In the genomic region with DNA sequence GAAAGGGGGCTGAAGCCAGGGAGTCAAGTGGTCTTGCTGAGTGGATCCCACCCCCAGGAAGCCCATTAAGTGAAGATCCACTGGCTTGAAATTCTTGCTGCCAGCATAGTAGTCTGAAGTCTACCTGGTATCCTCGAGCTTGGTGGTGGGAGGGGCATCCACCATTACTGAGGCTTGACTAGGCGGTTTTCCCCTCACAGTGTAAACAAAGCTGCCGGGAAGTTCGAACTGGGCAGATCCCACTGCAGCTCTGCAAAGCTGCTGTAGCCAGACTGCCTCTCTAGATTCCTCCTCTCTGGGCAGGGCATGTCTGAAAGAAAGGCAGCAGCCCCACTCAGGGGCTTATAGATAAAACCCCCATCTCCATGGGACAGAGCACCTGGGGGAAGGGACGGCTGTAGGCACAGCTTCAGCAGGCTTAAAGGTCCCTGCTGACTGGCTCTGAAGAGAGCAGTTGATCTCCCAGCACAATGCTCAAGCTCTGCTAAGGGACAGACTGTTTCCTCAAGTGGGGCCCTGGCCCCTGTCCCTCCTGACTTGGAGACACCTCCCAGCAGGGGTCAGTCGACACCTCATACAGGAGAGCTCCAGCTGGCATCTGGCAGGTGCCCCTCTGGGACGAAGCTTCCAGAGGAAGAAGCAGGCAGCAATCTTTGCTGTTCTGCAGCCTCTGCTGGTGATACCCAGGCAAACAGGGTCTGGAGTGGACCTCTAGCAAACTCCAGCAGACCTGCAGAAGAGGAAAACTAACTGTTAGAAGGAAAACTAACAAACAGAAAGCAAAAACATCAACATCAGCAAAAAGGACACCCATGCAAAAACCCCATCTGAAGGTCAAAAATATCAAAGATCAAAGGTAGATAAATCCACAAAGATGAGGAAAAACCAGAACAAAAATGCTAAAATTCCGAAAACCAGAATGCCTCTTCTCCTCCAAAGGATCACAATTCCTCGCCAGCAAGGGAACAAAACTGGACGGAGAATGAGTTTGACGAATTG, we compare ENCODE assay signal across 1 cellular context.
TF ChIP-seq lines count a peak whose summit lies in the region.
"Not testable (repeated sequence)": the region's sequence is repeated elsewhere in the genome, so short reads cannot be mapped to it uniquely, and the experiment has no call there.

No MANE protein-coding gene starts in this region.

TF ChIP-seq in HepG2, 621 proteins besides CTCF, POLR2A, EP300 and RAD21:
- TF ChIP-seq, protein P1, sequence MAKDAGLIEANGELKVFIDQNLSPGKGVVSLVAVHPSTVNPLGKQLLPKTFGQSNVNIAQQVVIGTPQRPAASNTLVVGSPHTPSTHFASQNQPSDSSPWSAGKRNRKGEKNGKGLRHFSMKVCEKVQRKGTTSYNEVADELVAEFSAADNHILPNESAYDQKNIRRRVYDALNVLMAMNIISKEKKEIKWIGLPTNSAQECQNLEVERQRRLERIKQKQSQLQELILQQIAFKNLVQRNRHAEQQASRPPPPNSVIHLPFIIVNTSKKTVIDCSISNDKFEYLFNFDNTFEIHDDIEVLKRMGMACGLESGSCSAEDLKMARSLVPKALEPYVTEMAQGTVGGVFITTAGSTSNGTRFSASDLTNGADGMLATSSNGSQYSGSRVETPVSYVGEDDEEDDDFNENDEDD (CRISPR knock-in tag; IDR thresholded peaks at IDR 0.05; ENCODE audit: borderline replicate concordance), result peak; percentile 44; the same call in 1 of the 2 replicates
- TF ChIP-seq STAG1 (CRISPR knock-in tag; IDR thresholded peaks at IDR 0.05) (peak; percentile 29), MAFK (conservative IDR thresholded peaks at IDR 0.05 in 1 of 2, IDR thresholded peaks at IDR 0.05 in 1 of 2; ENCODE audit: low read length in 2 of 2) (peak; percentile 67 to 72), FOXA1 (CRISPR knock-in tag; IDR thresholded peaks at IDR 0.05) (0 out of 2 replicates have a peak, but pooled peaks have one; percentile 33), MAFF (IDR thresholded peaks at IDR 0.05; ENCODE audit: low read depth, low read length) (peak; percentile 62)
- not testable (repeated sequence) for TF ChIP-seq FOXA1 (IDR thresholded peaks at IDR 0.05)
- TF ChIP-seq, protein P2, sequence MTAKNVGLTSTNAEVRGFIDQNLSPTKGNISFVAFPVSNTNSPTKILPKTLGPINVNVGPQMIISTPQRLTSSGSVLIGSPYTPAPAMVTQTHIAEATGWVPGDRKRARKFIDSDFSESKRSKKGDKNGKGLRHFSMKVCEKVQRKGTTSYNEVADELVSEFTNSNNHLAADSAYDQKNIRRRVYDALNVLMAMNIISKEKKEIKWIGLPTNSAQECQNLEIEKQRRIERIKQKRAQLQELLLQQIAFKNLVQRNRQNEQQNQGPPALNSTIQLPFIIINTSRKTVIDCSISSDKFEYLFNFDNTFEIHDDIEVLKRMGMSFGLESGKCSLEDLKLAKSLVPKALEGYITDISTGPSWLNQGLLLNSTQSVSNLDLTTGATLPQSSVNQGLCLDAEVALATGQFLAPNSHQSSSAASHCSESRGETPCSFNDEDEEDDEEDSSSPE (CRISPR knock-in tag; IDR thresholded peaks at IDR 0.05), result 0 out of 2 replicates have a peak, but pooled peaks have one; percentile 43
